10 cellular contexts compared by ENCODE assay signal in genomic region chr6:137810554-137811120, GRCh38. TPM values are rescaled to one million over a fixed set of nuclear protein-coding genes. Genes with fewer than 3 reads are reported as not detected.
DNase-seq lines count a peak whose midpoint lies in the region; ATAC-seq, FAIRE-seq and TF ChIP-seq lines count a peak whose summit lies in the region.
"Had no signal": no experiment of that assay in that cellular context is flagged by ENCODE, and none has a peak within 500 bp of the region (broad histone marks: within the 10 kb centered on the region; RNA-seq: fewer than 3 reads in every experiment).

No MANE protein-coding gene starts in this region.

- H4K20me1 ChIP-seq in HepG2 (ENCODE audit: insufficient read depth, low read length): no peaks in the 10 kb centered on the region

- TF ChIP-seq RAD21 in HepG2 (CRISPR knock-in tag; IDR thresholded peaks at IDR 0.05): no peak; the same call in 1 of the 2 replicates

- 81% methylated on average over 4 of the region's 4 CpGs for WGBS in HepG2 (ENCODE audit: low lambda C conversion rate)
- WGBS in right lobe of liver (ENCODE audit: insufficient coverage, low coverage, low lambda C conversion rate, missing lambda C conversion rate): 81% methylated on average over 4 of the region's 4 CpGs
- WGBS in esophagus muscularis mucosa: 95% methylated on average over 4 of the region's 4 CpGs

- H3K79me2 ChIP-seq in HepG2 (ENCODE audit: insufficient read depth, low read length): no peaks in the 10 kb centered on the region

- H3K27me3 Mint-ChIP-seq in T-helper 17 cell: no peaks in the 10 kb centered on the region

- H2AFZ ChIP-seq in HepG2 (ENCODE audit: low read length): no peak overlapping the region

- POLR2A ChIA-PET in HepG2 (lab: Yijun Ruan, JAX): interaction anchor here (1.1 to 4.6 kb wide), 9 partner anchors 11 to 102 kb away, joined by 3 to 27 read pairs (median 7); partner anchors contain the start of gene TNFAIP3

- peak overlapping the region; percentile 96 for H3K27ac Mint-ChIP-seq in T-helper 17 cell

- H3K36me3 ChIP-seq in HepG2 (replicated peaks in 1 of 2; ENCODE audit: control insufficient read depth in 1 of 2, insufficient read depth in 2 of 2, low read length in 2 of 2): no peaks in the 10 kb centered on the region
- H3K36me3 ChIP-seq in right lobe of liver: no peaks in the 10 kb centered on the region
- H3K36me3 ChIP-seq in esophagus muscularis mucosa: no peaks in the 10 kb centered on the region

- no peaks in the 10 kb centered on the region for H3K36me3 Mint-ChIP-seq in T-helper 17 cell (ENCODE audit: low read depth)

- peak; percentile 78 for DNase-seq in HepG2 (ENCODE audit: low spot score)
- no peak for DNase-seq in right lobe of liver
- no peak for DNase-seq in T-helper 17 cell
- no peak for DNase-seq in foreskin keratinocyte
- DNase-seq in esophagus muscularis mucosa (ENCODE audit: extremely low spot score): no peak
- no peak for DNase-seq in middle frontal gyrus (ENCODE audit: extremely low spot score, low spot score)
- DNase-seq: NCI-H1694, retina had no signal

- H3K9ac ChIP-seq in HepG2 (ENCODE audit: insufficient read depth, low read depth, low read length): peak overlapping the region; percentile 27; the same call in 1 of the 2 replicates

- no peaks in the 10 kb centered on the region for H3K27me3 ChIP-seq in HepG2 (ENCODE audit: control insufficient read depth in 1 of 2, insufficient read depth in 2 of 2, low read length in 2 of 2)
- no peaks in the 10 kb centered on the region for H3K27me3 ChIP-seq in right lobe of liver
- no peaks in the 10 kb centered on the region for H3K27me3 ChIP-seq in foreskin keratinocyte
- no peaks in the 10 kb centered on the region for H3K27me3 ChIP-seq in esophagus muscularis mucosa

- H3K4me1 Mint-ChIP-seq in T-helper 17 cell: peaks cover 27% of the 10 kb centered on the region

- peak overlapping the region; percentile 73 for H3K4me3 Mint-ChIP-seq in T-helper 17 cell

- H3K4me2 ChIP-seq in HepG2 (ENCODE audit: low read depth, low read length): peak overlapping the region; percentile 61

- H3K4me3 ChIP-seq in HepG2 (replicated peaks in 1 of 3; ENCODE audit: insufficient read depth in 1 of 3, low read depth in 2 of 3, low read length in 3 of 3) (no peak overlapping the region; a peak in 1 of 6 replicates), right lobe of liver (no peak overlapping the region), esophagus muscularis mucosa (no peak overlapping the region)

- H3K27ac ChIP-seq in HepG2 (ENCODE audit: extremely low read length, insufficient read depth, low read length) (peak overlapping the region; percentile 65), right lobe of liver (peak overlapping the region in 1 of 3 donors; percentile 66), foreskin keratinocyte (peak overlapping the region; percentile 96), esophagus muscularis mucosa (replicated peaks in 1 of 4) (peak overlapping the region in 2 of 4 donors; percentile 36 to 50)

- TF ChIP-seq CTCF in HepG2 (CRISPR knock-in tag; IDR thresholded peaks at IDR 0.05) (no peak), right lobe of liver (IDR thresholded peaks at IDR 0.05) (no peak), foreskin keratinocyte (conservative IDR thresholded peaks at IDR 0.05) (no peak), esophagus muscularis mucosa (IDR thresholded peaks at IDR 0.05) (no peak)

- peak; percentile 69 for ATAC-seq in HepG2
- ATAC-seq in right lobe of liver: no peak
- ATAC-seq in T-helper 17 cell: no peak
- ATAC-seq in foreskin keratinocyte: no peak
- ATAC-seq in GM21528 (IDR thresholded peaks at IDR 0.05; ENCODE audit: low FRiP score, unreplicated experiment): no peak
- no peak for ATAC-seq in HG02870 (IDR thresholded peaks at IDR 0.05; ENCODE audit: unreplicated experiment)

- TF ChIP-seq POLR2A in HepG2 (IDR thresholded peaks at IDR 0.05; ENCODE audit: insufficient read depth in 1 of 2, low read depth in 2 of 2, low read length in 2 of 2) (no peak), right lobe of liver (IDR thresholded peaks at IDR 0.05) (no peak), esophagus muscularis mucosa (IDR thresholded peaks at IDR 0.05; ENCODE audit: low read depth) (no peak)

- no TSS peak for BruUV-seq in HepG2 (replicated peaks; lab: Mats Ljungman, UMichigan)

- H3K9me3 ChIP-seq in HepG2 (ENCODE audit: low read length) (no peaks in the 10 kb centered on the region), right lobe of liver (no peaks in the 10 kb centered on the region), T-helper 17 cell (ENCODE audit: control insufficient read depth, low read length, poor library complexity, severe bottlenecking) (no peaks in the 10 kb centered on the region), esophagus muscularis mucosa (no peaks in the 10 kb centered on the region)

- in situ Hi-C loops in HepG2 (cut with HindIII; ENCODE audit: extremely low pct_ligation_motif_present, low pct_unique_long_range_greater_than_20kb): no loop called here

- H3K4me1 ChIP-seq in HepG2 (ENCODE audit: insufficient read depth, low read length): peaks cover 62% of the 10 kb centered on the region
- H3K4me1 ChIP-seq in right lobe of liver: peaks cover 0 to 14% (median 0%) of the 10 kb centered on the region in 4 donors
- peaks cover 42% of the 10 kb centered on the region for H3K4me1 ChIP-seq in foreskin keratinocyte
- peaks cover 0 to 47% (median 34%) of the 10 kb centered on the region in 4 donors for H3K4me1 ChIP-seq in esophagus muscularis mucosa

- CTCF ChIA-PET in HepG2 (lab: Yijun Ruan, JAX; ENCODE audit: low intra/inter-chr PET ratio, low total read pairs): interaction anchor here (1.1 kb wide), 1 partner anchor 56 kb away, joined by 3 read pairs; no protein-coding TSS in a partner anchor

- no peak for FAIRE-seq in HepG2 (lab: Jason Lieb, UNC)

- intact Hi-C loops in HepG2 (cut with micrococcal nuclease; ENCODE audit: unreplicated experiment): loop anchor here (1.0 to 2.0 kb wide), 2 partner anchors 9 to 56 kb away; partner anchors contain the start of gene TNFAIP3
- intact Hi-C loops in right lobe of liver (cut with DNase I): no loop called here
- intact Hi-C loops in esophagus muscularis mucosa (cut with DNase I): no loop called here

- TF ChIP-seq EP300 in HepG2 (IDR thresholded peaks at IDR 0.05; ENCODE audit: low read depth in 2 of 2, low read length in 2 of 2): peak in 1 of 2 experiments; percentile 70; a peak in 2 of 4 replicates
- no peak for TF ChIP-seq EP300 in HepG2 (CRISPR knock-in tag; IDR thresholded peaks at IDR 0.05; ENCODE audit: borderline replicate concordance)
- TF ChIP-seq EP300 in esophagus muscularis mucosa (IDR thresholded peaks at IDR 0.05): no peak

TF ChIP-seq in HepG2, 621 proteins besides CTCF, POLR2A, EP300 and RAD21 (continues in another document):
- TF ChIP-seq ZFP41 (CRISPR knock-in tag; IDR thresholded peaks at IDR 0.05; ENCODE audit: borderline replicate concordance): no peak
- TF ChIP-seq ZNF441 (CRISPR knock-in tag; IDR thresholded peaks at IDR 0.05; ENCODE audit: borderline replicate concordance): no peak
- TF ChIP-seq GPN1 (CRISPR knock-in tag; IDR thresholded peaks at IDR 0.05; ENCODE audit: borderline replicate concordance): no peak
- no peak for TF ChIP-seq ZNF768 (CRISPR knock-in tag; IDR thresholded peaks at IDR 0.05)
- no peak for TF ChIP-seq LBX2 (CRISPR knock-in tag; IDR thresholded peaks at IDR 0.05; ENCODE audit: borderline replicate concordance)
- TF ChIP-seq ZBTB3 (CRISPR knock-in tag; IDR thresholded peaks at IDR 0.05; ENCODE audit: borderline replicate concordance, low read depth): no peak

RNA-seq across cellular contexts. Expression of gene TNFAIP3, which starts 56.4 kb away (rescaled TPM):
- total RNA-seq in HepG2 (2016; rRNA removed; fragmentation: Illumina TruSeq; extraction: Trizol) (24.7 and 28.2 TPM in 2 replicates), right lobe of liver (10 to 100 TPM in 5 of 6 experiments, 1 to 10 TPM in 1; 8.3 to 38.1 (median 13.6) TPM), T-helper 17 cell (1,000 to 10,000 TPM; 4,032 to 4,607 TPM), foreskin keratinocyte (70.7 and 92.9 TPM in 2 replicates), esophagus muscularis mucosa (10 to 100 TPM; 21.0 to 54.3 (median 29.8) TPM)
- total RNA-seq in HepG2 (2016; cell fraction: cytosol; rRNA removed; fragmentation: Illumina TruSeq; extraction: Trizol; ENCODE audit: low read depth): 2.2 and 2.6 TPM in 2 replicates
- total RNA-seq in HepG2 (2016; cell fraction: insoluble cytoplasmic fraction; rRNA removed; fragmentation: Illumina TruSeq; extraction: Trizol): 18.9 and 27.7 TPM in 2 replicates
- total RNA-seq in HepG2 (2016; cell fraction: membrane; rRNA removed; fragmentation: Illumina TruSeq; extraction: Trizol): 8.2 and 8.6 TPM in 2 replicates
- total RNA-seq in HepG2 (2016; cell fraction: nucleus; rRNA removed; fragmentation: Illumina TruSeq; extraction: Trizol): 61.9 and 64.1 TPM in 2 replicates
- polyA plus RNA-seq in HepG2 (2011; rRNA removed) (47.1 and 49.6 TPM in 2 replicates), foreskin keratinocyte (24.8 and 27.1 TPM in 2 replicates)
- 22.2 and 24.7 TPM in 2 replicates for polyA plus RNA-seq in HepG2 (2011; cell fraction: cytosol; rRNA removed)
- polyA plus RNA-seq in HepG2 (2011; cell fraction: nucleus; rRNA removed): 144 and 150 TPM in 2 replicates
- polyA plus RNA-seq in HepG2 (2012): 30.0 and 33.6 TPM in 2 replicates
- polyA plus RNA-seq in HepG2 (2016; cell fraction: cytosol; fragmentation: Illumina TruSeq; extraction: Trizol; ENCODE audit: low read depth): 1.00 and 1.1 TPM in 2 replicates
- 21.4 and 27.8 TPM in 2 replicates for polyA plus RNA-seq in HepG2 (2016; cell fraction: insoluble cytoplasmic fraction; fragmentation: Illumina TruSeq; extraction: Trizol; ENCODE audit: low read depth)
- polyA plus RNA-seq in HepG2 (2016; cell fraction: membrane; fragmentation: Illumina TruSeq; extraction: Trizol; ENCODE audit: low read depth): 3.4 and 4.2 TPM in 2 replicates
- 121 and 138 TPM in 2 replicates for polyA plus RNA-seq in HepG2 (2016; cell fraction: nucleus; fragmentation: Illumina TruSeq; extraction: Trizol; ENCODE audit: insufficient read depth, low read depth)
- polyA minus RNA-seq in HepG2 (2011; rRNA and poly(A)+ RNA removed; ENCODE audit: low replicate concordance): 2.9 and 35.1 TPM in 2 replicates
- 30.0 and 32.5 TPM in 2 replicates for polyA minus RNA-seq in HepG2 (2011; cell fraction: cytosol; rRNA and poly(A)+ RNA removed)
- polyA minus RNA-seq in HepG2 (2011; cell fraction: nucleus; rRNA and poly(A)+ RNA removed): 52.7 and 61.8 TPM in 2 replicates

Comparison
In these comparisons a context has a peak if more than half of its experiments do, and no peak if none do; other contexts are left out.
1. RNA of gene TNFAIP3, which starts 56.4 kb away (total RNA-seq): 4,032 to 4,607 TPM in T-helper 17 cell; 70.7 to 92.9 TPM in foreskin keratinocyte, 21.0 to 54.3 TPM in esophagus muscularis mucosa, 2.2 to 64.1 TPM in HepG2 and 8.3 to 38.1 TPM in right lobe of liver; every median in the first group is over 10 times any median in the second.